ENCODE assay signal across 8 cellular contexts in the genomic region with DNA sequence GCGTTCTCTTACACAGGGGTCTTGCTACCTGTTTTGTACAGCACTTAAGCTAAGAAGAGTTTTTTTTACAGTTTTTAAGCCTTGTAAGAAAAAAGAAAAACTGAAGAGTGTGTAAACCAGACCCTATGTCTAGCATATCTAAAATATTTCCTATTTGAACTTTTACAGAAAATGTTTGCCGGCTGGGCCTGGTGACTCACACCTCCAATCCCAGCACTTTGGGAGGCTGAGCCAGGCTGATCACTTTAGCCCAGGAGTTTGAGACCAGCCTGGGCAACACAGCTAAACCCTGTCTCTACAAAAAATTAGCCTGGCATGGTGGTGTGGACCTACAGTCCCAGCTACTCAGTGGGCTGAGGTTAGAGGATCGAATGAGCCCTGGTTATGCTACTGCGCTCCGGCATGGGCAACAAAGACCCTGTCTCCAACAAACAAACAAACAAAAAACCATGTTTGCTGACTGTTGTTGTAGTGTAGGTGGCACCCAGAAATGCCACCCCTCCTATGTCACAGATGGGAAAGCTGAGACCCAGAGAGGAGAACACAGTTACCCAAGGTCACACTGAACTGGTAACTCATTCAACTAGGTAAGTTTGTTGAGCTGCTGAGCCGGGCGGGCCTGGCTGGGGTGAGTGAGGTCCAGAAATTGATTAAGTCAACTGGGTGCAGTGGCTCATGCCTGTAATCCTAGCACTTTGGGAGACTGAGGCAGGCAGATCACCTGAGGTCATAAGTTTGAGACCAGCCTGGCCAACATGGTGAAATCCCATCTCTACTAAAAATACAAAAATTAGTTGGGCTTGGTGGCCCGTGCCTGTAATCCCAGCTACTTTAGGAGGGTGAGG. TPM values are rescaled to one million over a fixed set of nuclear protein-coding genes. Genes with fewer than 3 reads are reported as not detected.
A peak's percentile ranks its signal among the peaks of the same experiment; 100 is the strongest.
DNase-seq lines count a peak whose midpoint lies in the region; ATAC-seq and TF ChIP-seq lines count a peak whose summit lies in the region.

No MANE protein-coding gene starts in this region.

- H3K36me3 Mint-ChIP-seq in activated CD4-positive, alpha-beta T cell treated with anti-CD3 and anti-CD28 coated beads, Interleukin-2, amount 10 ng/mL, durations not matched to agents 7 days and 5 days (ENCODE audit: low read depth), result peaks cover 6% of the 10 kb centered on the region
- peaks cover 22% of the 10 kb centered on the region for H3K36me3 Mint-ChIP-seq in activated CD4-positive, alpha-beta memory T cell treated with anti-CD3 and anti-CD28 coated beads, Interleukin-2, amount 10 ng/mL, durations not matched to agents 7 days and 5 days (ENCODE audit: low read depth)
- H3K36me3 Mint-ChIP-seq in stimulated activated memory B cell treated with anti-CD40 and anti-IgM and Interleukin-4, amounts not matched to agents 10 μg/mL and 1 μg/mL and 100 μg/mL, for 72 hours, result peaks cover 13% of the 10 kb centered on the region

- peak overlapping the region; percentile 97 for H3K27ac Mint-ChIP-seq in activated CD4-positive, alpha-beta T cell treated with anti-CD3 and anti-CD28 coated beads, Interleukin-2, amount 10 ng/mL, durations not matched to agents 7 days and 5 days
- H3K27ac Mint-ChIP-seq in activated CD4-positive, alpha-beta memory T cell treated with anti-CD3 and anti-CD28 coated beads, Interleukin-2, amount 10 ng/mL, durations not matched to agents 7 days and 5 days, result peak overlapping the region; percentile 76
- H3K27ac Mint-ChIP-seq in stimulated activated memory B cell treated with anti-CD40 and anti-IgM and Interleukin-4, amounts not matched to agents 10 μg/mL and 1 μg/mL and 100 μg/mL, for 72 hours, result peak overlapping the region; percentile 86

- no peaks in the 10 kb centered on the region for H3K27me3 Mint-ChIP-seq in activated CD4-positive, alpha-beta T cell treated with anti-CD3 and anti-CD28 coated beads, Interleukin-2, amount 10 ng/mL, durations not matched to agents 7 days and 5 days
- H3K27me3 Mint-ChIP-seq in activated CD4-positive, alpha-beta memory T cell treated with anti-CD3 and anti-CD28 coated beads, Interleukin-2, amount 10 ng/mL, durations not matched to agents 7 days and 5 days, result no peaks in the 10 kb centered on the region
- H3K27me3 Mint-ChIP-seq in stimulated activated memory B cell treated with anti-CD40 and anti-IgM and Interleukin-4, amounts not matched to agents 10 μg/mL and 1 μg/mL and 100 μg/mL, for 72 hours, result no peaks in the 10 kb centered on the region

- H3K4me3 ChIP-seq in fibroblast of villous mesenchyme (ENCODE audit: low read depth, low read length), result no peak overlapping the region

- peak overlapping the region; percentile 87 for H3K4me3 Mint-ChIP-seq in activated CD4-positive, alpha-beta T cell treated with anti-CD3 and anti-CD28 coated beads, Interleukin-2, amount 10 ng/mL, durations not matched to agents 7 days and 5 days
- H3K4me3 Mint-ChIP-seq in activated CD4-positive, alpha-beta memory T cell treated with anti-CD3 and anti-CD28 coated beads, Interleukin-2, amount 10 ng/mL, durations not matched to agents 7 days and 5 days, result peak overlapping the region; percentile 83
- H3K4me3 Mint-ChIP-seq in stimulated activated memory B cell treated with anti-CD40 and anti-IgM and Interleukin-4, amounts not matched to agents 10 μg/mL and 1 μg/mL and 100 μg/mL, for 72 hours, result peak overlapping the region; percentile 91

- CTCF ChIA-PET in activated CD4-positive, alpha-beta T cell treated with anti-CD3 and anti-CD28 coated beads, Interleukin-2, amount 10 ng/mL, durations not matched to agents 7 days and 5 days (lab: Charles Lee), result interaction anchor here (0.6 to 2.9 kb wide), 6 partner anchors 9 to 137 kb away, joined by 3 to 9 read pairs (median 6); no protein-coding TSS in a partner anchor
- CTCF ChIA-PET in activated CD4-positive, alpha-beta memory T cell treated with anti-CD3 and anti-CD28 coated beads, Interleukin-2, amount 10 ng/mL, durations not matched to agents 7 days and 5 days (lab: Charles Lee), result interaction anchor here (0.8 to 2.6 kb wide), 9 partner anchors 8 to 137 kb away, joined by 3 to 13 read pairs (median 6); a partner anchor contains a TSS

- H3K9me3 Mint-ChIP-seq in activated CD4-positive, alpha-beta T cell treated with anti-CD3 and anti-CD28 coated beads, Interleukin-2, amount 10 ng/mL, durations not matched to agents 7 days and 5 days, result no peaks in the 10 kb centered on the region
- H3K9me3 Mint-ChIP-seq in activated CD4-positive, alpha-beta memory T cell treated with anti-CD3 and anti-CD28 coated beads, Interleukin-2, amount 10 ng/mL, durations not matched to agents 7 days and 5 days, result no peaks in the 10 kb centered on the region
- no peaks in the 10 kb centered on the region for H3K9me3 Mint-ChIP-seq in stimulated activated memory B cell treated with anti-CD40 and anti-IgM and Interleukin-4, amounts not matched to agents 10 μg/mL and 1 μg/mL and 100 μg/mL, for 72 hours

- no peak for DNase-seq in activated CD4-positive, alpha-beta T cell treated with anti-CD3 and anti-CD28 coated beads, Interleukin-2, amount 10 ng/mL, durations not matched to agents 7 days and 5 days
- DNase-seq in activated CD4-positive, alpha-beta T cell treated with anti-CD3 and anti-CD28 coated beads, Interleukin-2, amount 50 U/mL, for 48 hours, result no peak
- DNase-seq in activated CD4-positive, alpha-beta memory T cell treated with anti-CD3 and anti-CD28 coated beads, Interleukin-2, amount 10 ng/mL, durations not matched to agents 7 days and 5 days, result no peak
- DNase-seq in fibroblast of villous mesenchyme (ENCODE audit: low read depth) (peak; percentile 44), NCI-H526 (lab: John Stamatoyannopoulos, UW) (no peak)
- no peak for DNase-seq in central memory CD4-positive, alpha-beta T cell

- no peak for ATAC-seq in stimulated activated memory B cell treated with anti-CD40 and anti-IgM and Interleukin-4, amounts not matched to agents 10 μg/mL and 1 μg/mL and 100 μg/mL, for 72 hours
- ATAC-seq in HG02642 (IDR thresholded peaks at IDR 0.05; ENCODE audit: poor library complexity, unreplicated experiment), result no peak

- TF ChIP-seq CTCF in fibroblast of villous mesenchyme (IDR thresholded peaks at IDR 0.05; ENCODE audit: insufficient read depth, low read depth, low read length), result no peak

- peaks cover 34% of the 10 kb centered on the region for H3K4me1 Mint-ChIP-seq in activated CD4-positive, alpha-beta T cell treated with anti-CD3 and anti-CD28 coated beads, Interleukin-2, amount 10 ng/mL, durations not matched to agents 7 days and 5 days
- H3K4me1 Mint-ChIP-seq in activated CD4-positive, alpha-beta memory T cell treated with anti-CD3 and anti-CD28 coated beads, Interleukin-2, amount 10 ng/mL, durations not matched to agents 7 days and 5 days, result peaks cover 45% of the 10 kb centered on the region
- H3K4me1 Mint-ChIP-seq in stimulated activated memory B cell treated with anti-CD40 and anti-IgM and Interleukin-4, amounts not matched to agents 10 μg/mL and 1 μg/mL and 100 μg/mL, for 72 hours, result peaks cover 50% of the 10 kb centered on the region

- POLR2A ChIA-PET in activated CD4-positive, alpha-beta T cell treated with anti-CD3 and anti-CD28 coated beads, Interleukin-2, amount 10 ng/mL, durations not matched to agents 7 days and 5 days (lab: Charles Lee), result no interaction called here
- POLR2A ChIA-PET in activated CD4-positive, alpha-beta memory T cell treated with anti-CD3 and anti-CD28 coated beads, Interleukin-2, amount 10 ng/mL, durations not matched to agents 7 days and 5 days (lab: Charles Lee), result interaction anchor here (0.7 to 1.8 kb wide), 6 partner anchors 8 to 187 kb away, joined by 3 to 7 read pairs (median 3); a partner anchor contains a TSS

RNA-seq across cellular contexts. Expression of a gene that starts 1.9 kb away (rescaled TPM):
- 100 to 1,000 TPM; 143 to 157 TPM for total RNA-seq in activated CD4-positive, alpha-beta T cell treated with anti-CD3 and anti-CD28 coated beads, Interleukin-2, amount 10 ng/mL, durations not matched to agents 7 days and 5 days
- 100 to 1,000 TPM; 224 to 233 TPM for total RNA-seq in activated CD4-positive, alpha-beta memory T cell treated with anti-CD3 and anti-CD28 coated beads, Interleukin-2, amount 10 ng/mL, durations not matched to agents 7 days and 5 days
- total RNA-seq in fibroblast of villous mesenchyme, result 158 and 185 TPM in 2 replicates

RNA-seq across cellular contexts. Expression of a gene that starts 7.1 kb away (rescaled TPM):
- total RNA-seq in activated CD4-positive, alpha-beta T cell treated with anti-CD3 and anti-CD28 coated beads, Interleukin-2, amount 10 ng/mL, durations not matched to agents 7 days and 5 days, result 1 to 10 TPM in 1 of 2 experiments, under 1 TPM in 1; 0.82 to 1.1 TPM
- 1 to 10 TPM; 3.5 to 4.3 TPM for total RNA-seq in activated CD4-positive, alpha-beta memory T cell treated with anti-CD3 and anti-CD28 coated beads, Interleukin-2, amount 10 ng/mL, durations not matched to agents 7 days and 5 days
- 1.3 and 2.3 TPM in 2 replicates for total RNA-seq in fibroblast of villous mesenchyme

RNA-seq across cellular contexts. Expression of a gene that starts 8.5 kb away (rescaled TPM):
- total RNA-seq in activated CD4-positive, alpha-beta T cell treated with anti-CD3 and anti-CD28 coated beads, Interleukin-2, amount 10 ng/mL, durations not matched to agents 7 days and 5 days, result 1 to 10 TPM; 1.8 to 2.0 TPM
- 1 to 10 TPM; 3.0 to 5.5 TPM for total RNA-seq in activated CD4-positive, alpha-beta memory T cell treated with anti-CD3 and anti-CD28 coated beads, Interleukin-2, amount 10 ng/mL, durations not matched to agents 7 days and 5 days
- 6.9 and 11.9 TPM in 2 replicates for total RNA-seq in fibroblast of villous mesenchyme

RNA-seq across cellular contexts. Expression of a gene that starts 37.6 kb away (rescaled TPM):
- 10 to 100 TPM; 36.0 to 43.9 TPM for total RNA-seq in activated CD4-positive, alpha-beta T cell treated with anti-CD3 and anti-CD28 coated beads, Interleukin-2, amount 10 ng/mL, durations not matched to agents 7 days and 5 days
- 10 to 100 TPM; 15.3 to 16.1 TPM for total RNA-seq in activated CD4-positive, alpha-beta memory T cell treated with anti-CD3 and anti-CD28 coated beads, Interleukin-2, amount 10 ng/mL, durations not matched to agents 7 days and 5 days
- 13.0 and 16.1 TPM in 2 replicates for total RNA-seq in fibroblast of villous mesenchyme
